Comparison of ENCODE assay signal across 9 cellular contexts in the genomic region with DNA sequence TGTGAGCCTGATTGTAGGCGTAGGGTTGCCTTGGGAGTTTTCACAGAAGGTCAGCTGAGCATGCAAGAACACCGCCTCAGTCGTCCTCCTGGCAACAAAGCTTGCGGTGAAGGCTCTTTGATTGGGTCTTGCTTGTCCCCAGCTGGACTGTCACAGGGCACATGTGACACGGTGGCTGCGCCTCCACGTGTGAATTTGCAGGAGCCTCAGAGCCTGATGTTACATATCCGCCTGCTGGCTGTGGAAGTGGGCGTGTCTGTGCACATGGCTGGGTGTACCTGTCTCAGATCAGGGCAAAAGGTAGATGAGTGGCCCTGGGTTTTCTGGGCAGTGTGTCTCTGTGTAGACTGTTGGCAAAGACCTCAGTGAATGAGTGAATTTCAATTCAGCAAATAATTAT.
DNase-seq lines count a peak whose midpoint lies in the region; ATAC-seq and TF ChIP-seq lines count a peak whose summit lies in the region.
"Had no signal": no experiment of that assay in that cellular context is flagged by ENCODE, and none has a peak within 500 bp of the region (broad histone marks: within the 10 kb centered on the region; RNA-seq: fewer than 3 reads in every experiment).

No MANE protein-coding gene starts in this region.

- no peak for TF ChIP-seq POLR2A in suprapubic skin (IDR thresholded peaks at IDR 0.05)

- DNase-seq in activated CD8-positive, alpha-beta memory T cell treated with anti-CD3 and anti-CD28 coated beads, Interleukin-2, amount 10 ng/mL, durations not matched to agents 7 days and 5 days: no peak
- no peak for DNase-seq in activated CD8-positive, alpha-beta memory T cell treated with anti-CD3 and anti-CD28 coated beads, Interleukin-2, amount 50 U/mL, for 48 hours
- no peak for DNase-seq in activated naive CD8-positive, alpha-beta T cell treated with anti-CD3 and anti-CD28 coated beads for 36 hours
- DNase-seq in left lobe of liver (ENCODE audit: low spot score): peak; percentile 92
- peak in 1 of 2 donors; percentile 48 for DNase-seq in suprapubic skin (ENCODE audit: low spot score in 2 of 2)
- DNase-seq in NCI-H2196 treated with DMSO at 0.1 percent for 48 hours (lab: John Stamatoyannopoulos, UW; ENCODE audit: unreplicated experiment): no peak
- no peak for DNase-seq in SKM-1 (lab: John Stamatoyannopoulos, UW; ENCODE audit: unreplicated experiment)
- DNase-seq: NCI-H524 treated with DMSO at 0.1 percent for 48 hours had no signal

- peaks cover 32% of the 10 kb centered on the region for H3K4me1 ChIP-seq in suprapubic skin

- H3K27ac Mint-ChIP-seq in activated CD8-positive, alpha-beta memory T cell treated with anti-CD3 and anti-CD28 coated beads, Interleukin-2, amount 10 ng/mL, durations not matched to agents 7 days and 5 days: no peak overlapping the region
- no peak overlapping the region for H3K27ac Mint-ChIP-seq in activated naive CD8-positive, alpha-beta T cell treated with anti-CD3 and anti-CD28 coated beads for 36 hours

- CTCF ChIA-PET in activated CD8-positive, alpha-beta memory T cell treated with anti-CD3 and anti-CD28 coated beads, Interleukin-2, amount 10 ng/mL, durations not matched to agents 7 days and 5 days (lab: Charles Lee): no interaction called here

- peak overlapping the region; percentile 52 for H3K4me3 Mint-ChIP-seq in activated CD8-positive, alpha-beta memory T cell treated with anti-CD3 and anti-CD28 coated beads, Interleukin-2, amount 10 ng/mL, durations not matched to agents 7 days and 5 days
- peak overlapping the region; percentile 72 for H3K4me3 Mint-ChIP-seq in activated naive CD8-positive, alpha-beta T cell treated with anti-CD3 and anti-CD28 coated beads for 36 hours

- no peaks in the 10 kb centered on the region for H3K36me3 Mint-ChIP-seq in activated CD8-positive, alpha-beta memory T cell treated with anti-CD3 and anti-CD28 coated beads, Interleukin-2, amount 10 ng/mL, durations not matched to agents 7 days and 5 days
- H3K36me3 Mint-ChIP-seq in activated naive CD8-positive, alpha-beta T cell treated with anti-CD3 and anti-CD28 coated beads for 36 hours: peaks cover 4% of the 10 kb centered on the region

- H3K4me1 Mint-ChIP-seq in activated CD8-positive, alpha-beta memory T cell treated with anti-CD3 and anti-CD28 coated beads, Interleukin-2, amount 10 ng/mL, durations not matched to agents 7 days and 5 days: peaks cover 26% of the 10 kb centered on the region
- peaks cover 22% of the 10 kb centered on the region for H3K4me1 Mint-ChIP-seq in activated naive CD8-positive, alpha-beta T cell treated with anti-CD3 and anti-CD28 coated beads for 36 hours

- TF ChIP-seq CTCF in suprapubic skin (IDR thresholded peaks at IDR 0.05): no peak

- H3K27ac ChIP-seq in suprapubic skin: no peak overlapping the region

- H3K27me3 Mint-ChIP-seq in activated CD8-positive, alpha-beta memory T cell treated with anti-CD3 and anti-CD28 coated beads, Interleukin-2, amount 10 ng/mL, durations not matched to agents 7 days and 5 days: peaks cover 82% of the 10 kb centered on the region
- peaks cover 61% of the 10 kb centered on the region for H3K27me3 Mint-ChIP-seq in activated naive CD8-positive, alpha-beta T cell treated with anti-CD3 and anti-CD28 coated beads for 36 hours

- H3K36me3 ChIP-seq in suprapubic skin: no peaks in the 10 kb centered on the region

- peaks cover 28% of the 10 kb centered on the region for H3K27me3 ChIP-seq in suprapubic skin

- H3K9me3 ChIP-seq in suprapubic skin: no peaks in the 10 kb centered on the region

- ATAC-seq in activated CD8-positive, alpha-beta memory T cell treated with anti-CD3 and anti-CD28 coated beads, Interleukin-2, amount 10 ng/mL, durations not matched to agents 7 days and 5 days: peak; percentile 6
- ATAC-seq in left lobe of liver: peak; percentile 65
- no peak for ATAC-seq in GM21723 (IDR thresholded peaks at IDR 0.05; ENCODE audit: unreplicated experiment)

- H3K9me3 Mint-ChIP-seq in activated CD8-positive, alpha-beta memory T cell treated with anti-CD3 and anti-CD28 coated beads, Interleukin-2, amount 10 ng/mL, durations not matched to agents 7 days and 5 days (ENCODE audit: low read depth): no peaks in the 10 kb centered on the region
- no peaks in the 10 kb centered on the region for H3K9me3 Mint-ChIP-seq in activated naive CD8-positive, alpha-beta T cell treated with anti-CD3 and anti-CD28 coated beads for 36 hours

- peak overlapping the region; percentile 70 for H3K4me3 ChIP-seq in suprapubic skin

- 28% methylated on average over 4 of the region's 9 CpGs for WGBS in suprapubic skin

- TF ChIP-seq EP300 in suprapubic skin (IDR thresholded peaks at IDR 0.05): no peak
